In the genomic region with DNA sequence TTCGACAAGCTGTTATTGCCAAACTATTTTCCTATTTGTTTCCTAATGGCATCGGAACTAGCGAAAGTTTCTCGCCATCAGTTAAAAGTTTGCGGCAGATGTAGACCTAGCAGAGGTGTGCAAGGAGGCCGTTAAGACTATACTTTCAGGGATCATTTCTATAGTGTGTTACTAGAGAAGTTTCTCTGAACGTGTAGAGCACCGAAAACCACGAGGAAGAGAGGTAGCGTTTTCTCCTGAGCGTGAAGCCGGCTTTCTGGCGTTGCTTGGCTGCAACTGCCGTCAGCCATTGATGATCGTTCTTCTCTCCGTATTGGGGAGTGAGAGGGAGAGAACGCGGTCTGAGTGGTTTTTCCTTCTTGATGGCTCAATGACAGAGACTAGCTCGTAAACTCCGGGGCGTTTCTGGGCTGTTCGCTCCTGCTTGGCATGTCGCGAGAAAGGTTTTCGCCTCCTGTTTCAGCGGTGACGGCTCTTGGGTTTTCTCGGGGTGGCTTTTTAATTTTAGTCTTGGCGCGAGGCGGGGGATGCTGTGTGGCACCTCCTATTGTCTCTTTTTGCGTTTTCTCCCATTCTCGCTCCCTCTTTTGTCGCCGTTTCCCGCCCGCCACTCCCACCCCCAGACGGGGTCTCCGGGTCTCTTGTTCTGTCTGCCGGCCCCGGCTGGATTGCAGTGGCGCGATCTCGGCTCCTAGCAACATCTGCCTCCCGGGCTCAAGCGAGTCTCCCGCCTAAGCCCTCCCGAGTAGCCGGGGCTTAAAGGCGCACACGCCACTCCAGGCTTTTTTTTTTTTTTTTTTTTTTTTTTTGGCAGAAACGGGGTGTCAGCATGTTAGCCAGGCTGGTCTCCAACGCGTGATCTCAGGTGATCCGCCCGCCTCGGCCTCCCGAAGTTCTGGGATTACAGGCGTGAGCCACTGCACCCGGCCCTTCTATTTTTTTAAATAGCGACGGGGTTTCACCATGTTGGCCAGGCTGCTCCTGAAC, we compare ENCODE assay signal across 2 cellular contexts.
TF ChIP-seq lines count a peak whose summit lies in the region.

No MANE protein-coding gene starts in this region.

TF ChIP-seq in GM23338, 12 proteins besides CTCF, POLR2A, EP300 and RAD21:
- TF ChIP-seq, protein P1, sequence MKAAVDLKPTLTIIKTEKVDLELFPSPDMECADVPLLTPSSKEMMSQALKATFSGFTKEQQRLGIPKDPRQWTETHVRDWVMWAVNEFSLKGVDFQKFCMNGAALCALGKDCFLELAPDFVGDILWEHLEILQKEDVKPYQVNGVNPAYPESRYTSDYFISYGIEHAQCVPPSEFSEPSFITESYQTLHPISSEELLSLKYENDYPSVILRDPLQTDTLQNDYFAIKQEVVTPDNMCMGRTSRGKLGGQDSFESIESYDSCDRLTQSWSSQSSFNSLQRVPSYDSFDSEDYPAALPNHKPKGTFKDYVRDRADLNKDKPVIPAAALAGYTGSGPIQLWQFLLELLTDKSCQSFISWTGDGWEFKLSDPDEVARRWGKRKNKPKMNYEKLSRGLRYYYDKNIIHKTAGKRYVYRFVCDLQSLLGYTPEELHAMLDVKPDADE (IDR thresholded peaks at IDR 0.05) = peak; percentile 79
- TF ChIP-seq, protein P2, sequence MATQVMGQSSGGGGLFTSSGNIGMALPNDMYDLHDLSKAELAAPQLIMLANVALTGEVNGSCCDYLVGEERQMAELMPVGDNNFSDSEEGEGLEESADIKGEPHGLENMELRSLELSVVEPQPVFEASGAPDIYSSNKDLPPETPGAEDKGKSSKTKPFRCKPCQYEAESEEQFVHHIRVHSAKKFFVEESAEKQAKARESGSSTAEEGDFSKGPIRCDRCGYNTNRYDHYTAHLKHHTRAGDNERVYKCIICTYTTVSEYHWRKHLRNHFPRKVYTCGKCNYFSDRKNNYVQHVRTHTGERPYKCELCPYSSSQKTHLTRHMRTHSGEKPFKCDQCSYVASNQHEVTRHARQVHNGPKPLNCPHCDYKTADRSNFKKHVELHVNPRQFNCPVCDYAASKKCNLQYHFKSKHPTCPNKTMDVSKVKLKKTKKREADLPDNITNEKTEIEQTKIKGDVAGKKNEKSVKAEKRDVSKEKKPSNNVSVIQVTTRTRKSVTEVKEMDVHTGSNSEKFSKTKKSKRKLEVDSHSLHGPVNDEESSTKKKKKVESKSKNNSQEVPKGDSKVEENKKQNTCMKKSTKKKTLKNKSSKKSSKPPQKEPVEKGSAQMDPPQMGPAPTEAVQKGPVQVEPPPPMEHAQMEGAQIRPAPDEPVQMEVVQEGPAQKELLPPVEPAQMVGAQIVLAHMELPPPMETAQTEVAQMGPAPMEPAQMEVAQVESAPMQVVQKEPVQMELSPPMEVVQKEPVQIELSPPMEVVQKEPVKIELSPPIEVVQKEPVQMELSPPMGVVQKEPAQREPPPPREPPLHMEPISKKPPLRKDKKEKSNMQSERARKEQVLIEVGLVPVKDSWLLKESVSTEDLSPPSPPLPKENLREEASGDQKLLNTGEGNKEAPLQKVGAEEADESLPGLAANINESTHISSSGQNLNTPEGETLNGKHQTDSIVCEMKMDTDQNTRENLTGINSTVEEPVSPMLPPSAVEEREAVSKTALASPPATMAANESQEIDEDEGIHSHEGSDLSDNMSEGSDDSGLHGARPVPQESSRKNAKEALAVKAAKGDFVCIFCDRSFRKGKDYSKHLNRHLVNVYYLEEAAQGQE (IDR thresholded peaks at IDR 0.05; ENCODE audit: unreplicated experiment) = peak; percentile 15
- peak; percentile 62 for TF ChIP-seq POLR2AphosphoS5 (IDR thresholded peaks at IDR 0.05; ENCODE audit: low read depth)
TF ChIP-seq in GM23338: peak in this region for 3; not testable (repeated sequence) for 9.

TF ChIP-seq in SK-N-SH, 30 proteins besides CTCF, POLR2A, EP300 and RAD21:
- TF ChIP-seq, protein P3, sequence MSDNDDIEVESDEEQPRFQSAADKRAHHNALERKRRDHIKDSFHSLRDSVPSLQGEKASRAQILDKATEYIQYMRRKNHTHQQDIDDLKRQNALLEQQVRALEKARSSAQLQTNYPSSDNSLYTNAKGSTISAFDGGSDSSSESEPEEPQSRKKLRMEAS (IDR thresholded peaks at IDR 0.05; ENCODE audit: low read depth) = 0 out of 2 replicates have a peak, but pooled peaks have one; percentile 20
- TF ChIP-seq, protein P4, sequence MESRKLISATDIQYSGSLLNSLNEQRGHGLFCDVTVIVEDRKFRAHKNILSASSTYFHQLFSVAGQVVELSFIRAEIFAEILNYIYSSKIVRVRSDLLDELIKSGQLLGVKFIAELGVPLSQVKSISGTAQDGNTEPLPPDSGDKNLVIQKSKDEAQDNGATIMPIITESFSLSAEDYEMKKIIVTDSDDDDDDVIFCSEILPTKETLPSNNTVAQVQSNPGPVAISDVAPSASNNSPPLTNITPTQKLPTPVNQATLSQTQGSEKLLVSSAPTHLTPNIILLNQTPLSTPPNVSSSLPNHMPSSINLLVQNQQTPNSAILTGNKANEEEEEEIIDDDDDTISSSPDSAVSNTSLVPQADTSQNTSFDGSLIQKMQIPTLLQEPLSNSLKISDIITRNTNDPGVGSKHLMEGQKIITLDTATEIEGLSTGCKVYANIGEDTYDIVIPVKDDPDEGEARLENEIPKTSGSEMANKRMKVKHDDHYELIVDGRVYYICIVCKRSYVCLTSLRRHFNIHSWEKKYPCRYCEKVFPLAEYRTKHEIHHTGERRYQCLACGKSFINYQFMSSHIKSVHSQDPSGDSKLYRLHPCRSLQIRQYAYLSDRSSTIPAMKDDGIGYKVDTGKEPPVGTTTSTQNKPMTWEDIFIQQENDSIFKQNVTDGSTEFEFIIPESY (IDR thresholded peaks at IDR 0.05; ENCODE audit: borderline replicate concordance, low read depth) = peak; percentile 80
- TF ChIP-seq, protein P5, sequence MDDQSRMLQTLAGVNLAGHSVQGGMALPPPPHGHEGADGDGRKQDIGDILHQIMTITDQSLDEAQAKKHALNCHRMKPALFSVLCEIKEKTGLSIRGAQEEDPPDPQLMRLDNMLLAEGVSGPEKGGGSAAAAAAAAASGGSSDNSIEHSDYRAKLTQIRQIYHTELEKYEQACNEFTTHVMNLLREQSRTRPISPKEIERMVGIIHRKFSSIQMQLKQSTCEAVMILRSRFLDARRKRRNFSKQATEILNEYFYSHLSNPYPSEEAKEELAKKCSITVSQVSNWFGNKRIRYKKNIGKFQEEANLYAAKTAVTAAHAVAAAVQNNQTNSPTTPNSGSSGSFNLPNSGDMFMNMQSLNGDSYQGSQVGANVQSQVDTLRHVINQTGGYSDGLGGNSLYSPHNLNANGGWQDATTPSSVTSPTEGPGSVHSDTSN (IDR thresholded peaks at IDR 0.05) = peak; percentile 31; the same call in 1 of the 2 replicates
- TF ChIP-seq ELF1 (IDR thresholded peaks at IDR 0.05) (0 out of 2 replicates have a peak, but pooled peaks have one; percentile 24), JUND (IDR thresholded peaks at IDR 0.05) (peak; percentile 15; the same call in 1 of the 2 replicates)
